In the genomic region with DNA sequence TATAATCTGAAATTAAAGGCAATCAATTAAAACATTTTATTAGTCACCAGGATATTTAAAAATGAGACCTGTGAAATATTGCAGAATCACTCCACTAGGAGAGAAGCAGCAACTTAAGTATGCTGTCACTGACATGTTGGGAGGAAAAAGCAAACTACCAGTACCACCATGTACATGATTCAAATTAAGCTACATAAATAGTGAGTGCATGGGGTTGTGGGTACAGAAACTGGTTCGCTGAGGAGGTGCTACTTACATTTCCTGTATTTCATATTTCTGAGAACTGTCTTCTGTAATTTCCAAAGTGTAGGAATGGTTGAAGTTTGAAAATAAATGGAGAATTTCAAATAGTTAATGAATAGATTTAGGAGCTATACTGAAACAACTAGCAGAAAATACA, we compare ENCODE assay signal across 8 cellular contexts. TPM values are rescaled to one million over a fixed set of nuclear protein-coding genes. Genes with fewer than 3 reads are reported as not detected.
DNase-seq lines count a peak whose midpoint lies in the region; ATAC-seq and TF ChIP-seq lines count a peak whose summit lies in the region.

No MANE protein-coding gene starts in this region.

- H3K36me3 ChIP-seq in right atrium auricular region (no peaks in the 10 kb centered on the region), neuronal stem cell (replicated peaks in 1 of 2; ENCODE audit: control insufficient read depth in 2 of 2, insufficient read depth in 2 of 2, low read length in 2 of 2) (no peaks in the 10 kb centered on the region)

- no peak for ATAC-seq in Right ventricle myocardium superior (ENCODE audit: poor library complexity)
- peak; percentile 22 for ATAC-seq in activated T-helper 17 cell treated with anti-CD3 and anti-CD28 coated beads, Interleukin-2, amount 50 U/mL, for 72 hours (replicated peaks)

- no peak overlapping the region for H3K9ac ChIP-seq in neuronal stem cell (ENCODE audit: low read depth, low read length, poor library complexity)

- H2BK120ac ChIP-seq in neuronal stem cell (ENCODE audit: low read depth, low read length): no peak overlapping the region

- no peak overlapping the region for H3K4me2 ChIP-seq in neuronal stem cell (ENCODE audit: insufficient read depth, low read length, poor library complexity, severe bottlenecking)

- H3K14ac ChIP-seq in neuronal stem cell (ENCODE audit: low read length): no peak overlapping the region

- no peaks in the 10 kb centered on the region for H3K9me3 Mint-ChIP-seq in activated T-helper 17 cell treated with anti-CD3 and anti-CD28 coated beads, Interleukin-2, amount 50 U/mL, for 72 hours
- no peaks in the 10 kb centered on the region for H3K9me3 Mint-ChIP-seq in mesothelial cell of epicardium

- H3K4me3 ChIP-seq in right atrium auricular region: no peak overlapping the region
- H3K4me3 ChIP-seq in neuronal stem cell (ENCODE audit: low read length in 2 of 2): no peak overlapping the region

- no peak overlapping the region for H3K23ac ChIP-seq in neuronal stem cell (ENCODE audit: low read depth, low read length, poor library complexity)

- H3K18ac ChIP-seq in neuronal stem cell (ENCODE audit: low read length): no peak overlapping the region

- H3K9me3 ChIP-seq in right atrium auricular region: no peaks in the 10 kb centered on the region
- no peaks in the 10 kb centered on the region for H3K9me3 ChIP-seq in neuronal stem cell (replicated peaks in 1 of 2; ENCODE audit: control insufficient read depth in 2 of 2, insufficient read depth in 1 of 2, low read depth in 1 of 2, low read length in 2 of 2)

- TF ChIP-seq CTCF in right atrium auricular region (IDR thresholded peaks at IDR 0.05) (no peak), mesothelial cell of epicardium (IDR thresholded peaks at IDR 0.05; ENCODE audit: unreplicated experiment) (no peak), GM13977 (IDR thresholded peaks at IDR 0.05; ENCODE audit: extremely low read depth, insufficient read depth, missing control alignments) (no peak)

- in situ Hi-C loops in GM13977 (cut with MboI; ENCODE audit: low pct_unique_long_range_greater_than_20kb, low sequenced_read_pairs, unreplicated experiment): loop anchor here (10.0 kb wide), 1 partner anchor 54 kb away; no protein-coding TSS in a partner anchor

- no peak for DNase-seq in right atrium auricular region (ENCODE audit: low spot score)
- DNase-seq in Right ventricle myocardium superior: no peak
- no peak for DNase-seq in mesothelial cell of epicardium (ENCODE audit: low spot score in 2 of 2, unreplicated experiment in 2 of 2)
- no peak for DNase-seq in SW 1271 (lab: John Stamatoyannopoulos, UW)
- no peak for DNase-seq in COR-L47 (lab: John Stamatoyannopoulos, UW)
- DNase-seq in neuronal stem cell (ENCODE audit: low spot score): no peak
- no peak for DNase-seq in GM13977 (ENCODE audit: low spot score)

- peak overlapping the region; percentile 97 for H3K4me3 Mint-ChIP-seq in activated T-helper 17 cell treated with anti-CD3 and anti-CD28 coated beads, Interleukin-2, amount 50 U/mL, for 72 hours
- no peak overlapping the region for H3K4me3 Mint-ChIP-seq in mesothelial cell of epicardium

- no peaks in the 10 kb centered on the region for H3K27me3 ChIP-seq in right atrium auricular region
- peaks cover 0 to 24% (median 1%) of the 10 kb centered on the region in 3 experiments for H3K27me3 ChIP-seq in neuronal stem cell (ENCODE audit: control insufficient read depth in 3 of 3, insufficient read depth in 3 of 3, low read depth in 1 of 3, low read length in 3 of 3)

- peaks cover 16% of the 10 kb centered on the region for H3K4me1 Mint-ChIP-seq in activated T-helper 17 cell treated with anti-CD3 and anti-CD28 coated beads, Interleukin-2, amount 50 U/mL, for 72 hours
- H3K4me1 Mint-ChIP-seq in mesothelial cell of epicardium: peaks cover 15% of the 10 kb centered on the region

- no peak overlapping the region for H4K91ac ChIP-seq in neuronal stem cell (ENCODE audit: low read depth, low read length, poor library complexity)

- H3K27ac ChIP-seq in right atrium auricular region (peak overlapping the region; percentile 100), neuronal stem cell (replicated peaks; ENCODE audit: low read length) (no peak overlapping the region)

- WGBS in neuronal stem cell (ENCODE audit: extremely low coverage in 2 of 2, insufficient read length in 2 of 2, insufficient replicate concordance in 1 of 2), 2 donors: no CpG with 5 or more reads among the region's 1 CpG

- peak overlapping the region; percentile 97 for H3K27ac Mint-ChIP-seq in activated T-helper 17 cell treated with anti-CD3 and anti-CD28 coated beads, Interleukin-2, amount 50 U/mL, for 72 hours
- peak overlapping the region; percentile 97 for H3K27ac Mint-ChIP-seq in mesothelial cell of epicardium

- H2BK12ac ChIP-seq in neuronal stem cell (ENCODE audit: low read length): no peak overlapping the region

- no peaks in the 10 kb centered on the region for H3K27me3 Mint-ChIP-seq in activated T-helper 17 cell treated with anti-CD3 and anti-CD28 coated beads, Interleukin-2, amount 50 U/mL, for 72 hours
- H3K27me3 Mint-ChIP-seq in mesothelial cell of epicardium (ENCODE audit: low read depth): no peaks in the 10 kb centered on the region

- no peaks in the 10 kb centered on the region for H3K79me1 ChIP-seq in neuronal stem cell (ENCODE audit: low read depth, low read length)

- H2AFZ ChIP-seq in neuronal stem cell (ENCODE audit: low read length): no peak overlapping the region

- H2BK5ac ChIP-seq in neuronal stem cell (ENCODE audit: low read length): no peak overlapping the region

- H3K4me1 ChIP-seq in right atrium auricular region (peaks cover 0 to 23% of the 10 kb centered on the region in 2 donors), neuronal stem cell (ENCODE audit: control insufficient read depth in 2 of 2, insufficient read depth in 1 of 2, low read depth in 1 of 2, low read length in 2 of 2) (no peaks in the 10 kb centered on the region)

- intact Hi-C loops in Right ventricle myocardium superior (cut with DNase I): no loop called here

- no peak overlapping the region for H4K8ac ChIP-seq in neuronal stem cell (ENCODE audit: low read depth, low read length)

- H3K4ac ChIP-seq in neuronal stem cell (ENCODE audit: low read length): no peak overlapping the region

- H3K36me3 Mint-ChIP-seq in activated T-helper 17 cell treated with anti-CD3 and anti-CD28 coated beads, Interleukin-2, amount 50 U/mL, for 72 hours (ENCODE audit: low read depth): peaks cover 7% of the 10 kb centered on the region
- no peaks in the 10 kb centered on the region for H3K36me3 Mint-ChIP-seq in mesothelial cell of epicardium

- H2AK5ac ChIP-seq in neuronal stem cell (ENCODE audit: low read depth, low read length): no peak overlapping the region

- no peak overlapping the region for H2BK15ac ChIP-seq in neuronal stem cell (ENCODE audit: low read length)

RNA-seq across cellular contexts. Expression of a gene that starts 7.9 kb away (rescaled TPM):
- total RNA-seq in right atrium auricular region (1 to 10 TPM; 3.7 to 8.9 TPM), Right ventricle myocardium superior (1.5 TPM), mesothelial cell of epicardium (1.6 to 2.1 TPM (median 1.7 TPM) in 3 replicates)
- total RNA-seq in activated T-helper 17 cell treated with anti-CD3 and anti-CD28 coated beads, Interleukin-2, amount 50 U/mL, for 72 hours: 10 to 100 TPM in 1 of 2 donors, 1 to 10 TPM in 1; 1.9 to 11.9 TPM
- polyA plus RNA-seq in neuronal stem cell (2013, experiment 1 of 2): 0.25 TPM
- polyA plus RNA-seq in neuronal stem cell (2013, experiment 2 of 2): 0.37 TPM
